In genomic region chr13:70849267-70849666, GRCh38 we compare ENCODE assay signal across 14 cellular contexts.
"Had no signal": no experiment of that assay in that cellular context is flagged by ENCODE, and none has a peak within 500 bp of the region (broad histone marks: within the 10 kb centered on the region; RNA-seq: fewer than 3 reads in every experiment).

No MANE protein-coding gene starts in this region.

- H3K27me3 ChIP-seq: colonic mucosa, foreskin keratinocyte, left lung had no signal

- ATAC-seq: foreskin keratinocyte; left lung; stimulated activated naive CD8-positive, alpha-beta T cell treated with anti-CD3 and anti-CD28 coated beads, Interleukin-15, amount 100 ng/mL, for 72 hours had no signal

- H3K27ac Mint-ChIP-seq: activated CD4-positive, alpha-beta memory T cell treated with anti-CD3 and anti-CD28 coated beads for 36 hours; activated T-helper 1 cell treated with anti-CD3 and anti-CD28 coated beads, Interleukin-12 subunit alpha, Interleukin-12 subunit beta, Interleukin-2, Interleukin-4 antibody, amounts not matched to agents 30 ng/mL and 10 ng/mL and 1 ng/mL, durations not matched to agents 14 hours and 24 hours and 36 hours had no signal

- H3K9me3 ChIP-seq: colonic mucosa, thoracic aorta had no signal

- H3K36me3 Mint-ChIP-seq: activated CD4-positive, alpha-beta memory T cell treated with anti-CD3 and anti-CD28 coated beads for 36 hours had no signal

- DNase-seq: activated CD4-positive, alpha-beta memory T cell treated with anti-CD3 and anti-CD28 coated beads for 36 hours; activated CD4-positive, CD25-positive, alpha-beta regulatory T cell treated with anti-CD3 and anti-CD28 coated beads, Interleukin-2, amount 50 U/mL, for 72 hours; activated CD8-positive, alpha-beta memory T cell treated with anti-CD3 and anti-CD28 coated beads, Interleukin-2, amount 50 U/mL, for 4 hours; activated naive CD4-positive, alpha-beta T cell treated with Interleukin-2 at 50 U/mL for 16 hours; colonic mucosa; effector CD4-positive, alpha-beta T cell; foreskin keratinocyte; left lung; mesenchymal stem cell; stimulated activated CD4-positive, alpha-beta T cell treated with anti-CD3 and anti-CD28 coated beads, Interleukin-4, amount 100 ng/mL, for 1 hour; stimulated activated CD8-positive, alpha-beta memory T cell treated with anti-CD3 and anti-CD28 coated beads, Interleukin-4, amount 100 ng/mL, for 48 hours; stimulated activated naive CD8-positive, alpha-beta T cell treated with anti-CD3 and anti-CD28 coated beads, Interleukin-15, amount 100 ng/mL, for 72 hours had no signal

- H3K9me3 Mint-ChIP-seq: activated CD4-positive, alpha-beta memory T cell treated with anti-CD3 and anti-CD28 coated beads for 36 hours; activated T-helper 1 cell treated with anti-CD3 and anti-CD28 coated beads, Interleukin-12 subunit alpha, Interleukin-12 subunit beta, Interleukin-2, Interleukin-4 antibody, amounts not matched to agents 30 ng/mL and 10 ng/mL and 1 ng/mL, durations not matched to agents 14 hours and 24 hours and 36 hours had no signal

- H3K4me1 ChIP-seq: colonic mucosa, foreskin keratinocyte, left lung had no signal

- H3K27ac ChIP-seq: colonic mucosa, foreskin keratinocyte, left lung, thoracic aorta had no signal

- H3K27me3 Mint-ChIP-seq: activated CD4-positive, alpha-beta memory T cell treated with anti-CD3 and anti-CD28 coated beads for 36 hours; stimulated activated naive CD8-positive, alpha-beta T cell treated with anti-CD3 and anti-CD28 coated beads, Interleukin-15, amount 100 ng/mL, for 72 hours had no signal

- H3K36me3 ChIP-seq: colonic mucosa, left lung, thoracic aorta had no signal

- H3K4me3 Mint-ChIP-seq: activated CD4-positive, alpha-beta memory T cell treated with anti-CD3 and anti-CD28 coated beads for 36 hours; activated T-helper 1 cell treated with anti-CD3 and anti-CD28 coated beads, Interleukin-12 subunit alpha, Interleukin-12 subunit beta, Interleukin-2, Interleukin-4 antibody, amounts not matched to agents 30 ng/mL and 10 ng/mL and 1 ng/mL, durations not matched to agents 14 hours and 24 hours and 36 hours; stimulated activated naive CD8-positive, alpha-beta T cell treated with anti-CD3 and anti-CD28 coated beads, Interleukin-15, amount 100 ng/mL, for 72 hours had no signal

- H3K4me3 ChIP-seq: colonic mucosa, left lung, thoracic aorta had no signal
